ENCODE assay signal across 34 cellular contexts in genomic region chr19:50221087-50221486, GRCh38. TPM values are rescaled to one million over a fixed set of nuclear protein-coding genes. Genes with fewer than 3 reads are reported as not detected.
"Had no signal": no experiment of that assay in that cellular context is flagged by ENCODE, and none has a peak within 500 bp of the region (broad histone marks: within the 10 kb centered on the region; RNA-seq: fewer than 3 reads in every experiment).

No MANE protein-coding gene starts in this region.

- H3K27me3 Mint-ChIP-seq: progenitor cell of endocrine pancreas, type B pancreatic cell had no signal

- H3K36me3 Mint-ChIP-seq: naive B cell; naive thymus-derived CD8-positive, alpha-beta T cell; natural killer cell treated with Interleukin-12 subunit alpha and Interleukin-12 subunit beta and Interleukin-15 and Interleukin-18, amount 100 ng/mL, for 72 hours; stimulated activated effector memory CD8-positive, alpha-beta T cell treated with anti-CD3 and anti-CD28 coated beads, Interleukin-12 subunit alpha, Interleukin-12 subunit beta, amount 100 ng/mL, for 72 hours had no signal

- H3K27ac Mint-ChIP-seq: naive thymus-derived CD8-positive, alpha-beta T cell; natural killer cell treated with Interleukin-12 subunit alpha and Interleukin-12 subunit beta and Interleukin-15 and Interleukin-18, amount 100 ng/mL, for 72 hours; progenitor cell of endocrine pancreas; stimulated activated effector memory CD8-positive, alpha-beta T cell treated with anti-CD3 and anti-CD28 coated beads, Interleukin-12 subunit alpha, Interleukin-12 subunit beta, amount 100 ng/mL, for 72 hours; stimulated activated naive B cell treated with anti-CD40 and anti-IgM and Interleukin-4, amounts not matched to agents 10 μg/mL and 1 μg/mL and 100 μg/mL, for 72 hours; stimulated activated naive CD8-positive, alpha-beta T cell treated with anti-CD3 and anti-CD28 coated beads, Interleukin-15, Interleukin-2, amounts not matched to agents 100 ng/mL and 50 ng/mL, for 24 hours; type B pancreatic cell had no signal

- H3K27ac ChIP-seq: ovary, parathyroid adenoma, psoas muscle, skin epidermis, spleen, stomach, thoracic aorta, thyroid gland, tibial nerve, upper lobe of right lung, uterus had no signal

- H3K4me3 ChIP-seq: ovary, psoas muscle, skin epidermis, smooth muscle cell, spleen, stomach, thoracic aorta, thyroid gland, tibial nerve, upper lobe of right lung, uterus had no signal

- H3K9me3 ChIP-seq: ovary, psoas muscle, thyroid gland, upper lobe of right lung, uterus had no signal

- H3K36me3 ChIP-seq: ovary, spleen, upper lobe of right lung, uterus had no signal

- H2AFZ ChIP-seq: parathyroid adenoma had no signal

- H3K4me1 ChIP-seq: parathyroid adenoma, psoas muscle, spleen, tibial nerve, upper lobe of right lung, uterus had no signal

- H3K4me2 ChIP-seq: smooth muscle cell had no signal

- H3K9ac ChIP-seq: parathyroid adenoma had no signal

- H3K4me1 Mint-ChIP-seq: naive B cell; neural crest cell; stimulated activated effector memory CD8-positive, alpha-beta T cell treated with anti-CD3 and anti-CD28 coated beads, Interleukin-12 subunit alpha, Interleukin-12 subunit beta, amount 100 ng/mL, for 72 hours; stimulated activated naive B cell treated with anti-CD40 and anti-IgM and Interleukin-4, amounts not matched to agents 10 μg/mL and 1 μg/mL and 100 μg/mL, for 72 hours had no signal

- H3K27me3 ChIP-seq: ovary, thyroid gland, tibial nerve, upper lobe of right lung, uterus had no signal

- ATAC-seq: naive thymus-derived CD8-positive, alpha-beta T cell; natural killer cell treated with Interleukin-12 subunit alpha and Interleukin-12 subunit beta and Interleukin-15 and Interleukin-18, amount 100 ng/mL, for 72 hours; psoas muscle; right cardiac atrium; sciatic nerve; stimulated activated effector memory CD8-positive, alpha-beta T cell treated with anti-CD3 and anti-CD28 coated beads, Interleukin-12 subunit alpha, Interleukin-12 subunit beta, amount 100 ng/mL, for 72 hours; stimulated activated naive B cell treated with anti-CD40 and anti-IgM and Interleukin-4, amounts not matched to agents 10 μg/mL and 1 μg/mL and 100 μg/mL, for 72 hours; upper lobe of right lung had no signal

- H3K4me3 Mint-ChIP-seq: natural killer cell treated with Interleukin-12 subunit alpha and Interleukin-12 subunit beta and Interleukin-15 and Interleukin-18, amount 100 ng/mL, for 72 hours; nephron progenitor cell; neural crest cell; stimulated activated effector memory CD8-positive, alpha-beta T cell treated with anti-CD3 and anti-CD28 coated beads, Interleukin-12 subunit alpha, Interleukin-12 subunit beta, amount 100 ng/mL, for 72 hours; stimulated activated naive B cell treated with anti-CD40 and anti-IgM and Interleukin-4, amounts not matched to agents 10 μg/mL and 1 μg/mL and 100 μg/mL, for 72 hours; stimulated activated naive CD8-positive, alpha-beta T cell treated with anti-CD3 and anti-CD28 coated beads, Interleukin-15, Interleukin-2, amounts not matched to agents 100 ng/mL and 50 ng/mL, for 24 hours; type B pancreatic cell had no signal

- H3K9me3 Mint-ChIP-seq: natural killer cell treated with Interleukin-12 subunit alpha and Interleukin-12 subunit beta and Interleukin-15 and Interleukin-18, amount 100 ng/mL, for 72 hours; stimulated activated effector memory CD8-positive, alpha-beta T cell treated with anti-CD3 and anti-CD28 coated beads, Interleukin-12 subunit alpha, Interleukin-12 subunit beta, amount 100 ng/mL, for 72 hours had no signal

- DNase-seq: naive B cell; naive thymus-derived CD8-positive, alpha-beta T cell; nephron progenitor cell; occipital lobe; ovary; psoas muscle; right cardiac atrium; spleen; stimulated activated CD4-positive, alpha-beta T cell treated with anti-CD3 and anti-CD28 coated beads, Interleukin-12 subunit alpha, Interleukin-12 subunit beta, amount 100 ng/mL, for 4 hours; stimulated activated CD4-positive, alpha-beta T cell treated with anti-CD3 and anti-CD28 coated beads, Interleukin-1b, Interleukin-23, amount 100 ng/mL, for 48 hours; stimulated activated CD4-positive, alpha-beta T cell treated with anti-CD3 and anti-CD28 coated beads, Interleukin-4, amount 100 ng/mL, for 24 hours; stimulated activated naive B cell treated with anti-CD40 and anti-IgM and Interleukin-4, amounts not matched to agents 10 μg/mL and 1 μg/mL and 100 μg/mL, for 72 hours; stimulated activated naive CD4-positive, alpha-beta T cell treated with Interleukin-2 at 50 U/mL for 16 hours; stomach; thyroid gland; upper lobe of right lung; uterus had no signal

RNA-seq across cellular contexts. Expression of gene MYH14, which starts 17.7 kb away (rescaled TPM):
- total RNA-seq: naive thymus-derived CD8-positive, alpha-beta T cell; natural killer cell treated with Interleukin-12 subunit alpha and Interleukin-12 subunit beta and Interleukin-15 and Interleukin-18, amount 100 ng/mL, for 72 hours; osteoblast had no signal
- polyA plus RNA-seq: naive thymus-derived CD8-positive, alpha-beta T cell had no signal

RNA-seq across cellular contexts. Expression of gene IZUMO2, which starts 58.0 kb away (rescaled TPM):
- total RNA-seq: naive thymus-derived CD8-positive, alpha-beta T cell; natural killer cell treated with Interleukin-12 subunit alpha and Interleukin-12 subunit beta and Interleukin-15 and Interleukin-18, amount 100 ng/mL, for 72 hours; neural crest cell; occipital lobe; osteoblast; ovary; progenitor cell of endocrine pancreas; psoas muscle; renal cortical epithelial cell; right cardiac atrium; sciatic nerve; smooth muscle cell; spleen; stomach; subcutaneous adipose tissue; temporal lobe; thoracic aorta; thyroid gland; tibial nerve; upper lobe of right lung; urinary bladder; uterus had no signal
- polyA plus RNA-seq: naive thymus-derived CD8-positive, alpha-beta T cell; ovary; psoas muscle; right cardiac atrium; smooth muscle cell; spleen; stomach; urinary bladder had no signal
